1 cellular context compared by ENCODE assay signal in the genomic region with DNA sequence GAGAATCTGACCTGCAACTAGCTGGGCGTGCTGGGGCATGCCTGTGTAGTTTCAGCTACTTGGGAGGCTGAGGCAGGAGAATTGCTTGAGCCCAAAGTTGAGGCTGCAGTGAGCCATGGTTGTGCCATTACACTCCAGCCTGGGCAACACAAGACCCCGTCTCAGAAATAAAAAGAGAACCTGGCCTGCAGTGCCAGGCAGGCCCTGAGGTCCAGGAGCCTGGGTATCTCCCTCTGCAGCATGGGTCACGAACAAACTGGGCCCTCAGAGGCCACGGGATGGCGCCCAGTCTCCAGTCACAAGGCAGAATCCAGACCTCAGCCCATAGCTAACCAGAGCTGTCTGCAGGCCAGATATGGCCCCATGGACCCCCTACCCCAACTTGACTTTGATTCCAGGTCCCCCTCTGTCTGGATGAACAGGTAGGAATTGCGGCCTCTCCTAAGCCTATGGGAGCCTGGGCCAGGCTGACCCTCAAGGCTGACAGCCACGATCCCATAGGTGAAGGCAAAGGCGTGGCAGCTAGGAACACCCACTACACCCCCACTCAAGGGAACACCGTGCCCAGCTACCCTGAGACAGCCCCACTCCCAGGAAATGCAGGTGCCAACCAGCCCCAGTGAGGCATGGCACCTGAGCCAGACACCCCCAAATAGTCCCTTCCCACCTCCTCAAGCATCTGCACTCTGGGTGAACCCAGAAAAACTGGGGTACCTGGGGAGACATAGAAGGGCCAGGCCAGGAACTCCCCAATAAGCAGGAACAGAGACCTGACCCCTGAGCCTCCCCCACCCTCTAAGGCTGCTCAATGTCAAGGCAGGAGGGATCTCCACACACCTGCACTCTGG.
TF ChIP-seq lines count a peak whose summit lies in the region.

No MANE protein-coding gene starts in this region.

TF ChIP-seq in HepG2, 621 proteins besides CTCF, POLR2A, EP300 and RAD21 (continued from another document):
- TF ChIP-seq TCF12 (IDR thresholded peaks at IDR 0.05) (no peak), TCF12 (CRISPR knock-in tag; IDR thresholded peaks at IDR 0.05) (no peak), REPIN1 (CRISPR knock-in tag; IDR thresholded peaks at IDR 0.05; ENCODE audit: borderline replicate concordance, low read depth) (no peak), ZKSCAN8 (CRISPR knock-in tag; IDR thresholded peaks at IDR 0.05; ENCODE audit: borderline replicate concordance) (peak; percentile 30; the same call in 1 of the 2 replicates), MED1 (CRISPR knock-in tag; IDR thresholded peaks at IDR 0.05) (peak; percentile 72; the same call in 1 of the 2 replicates), ZNF296 (CRISPR knock-in tag; conservative IDR thresholded peaks at IDR 0.05) (0 out of 2 replicates have a peak, but pooled peaks have one; percentile 31), MIER2 (CRISPR knock-in tag; IDR thresholded peaks at IDR 0.05) (0 out of 2 replicates have a peak, but pooled peaks have one; percentile 7), ZNF558 (CRISPR knock-in tag; IDR thresholded peaks at IDR 0.05; ENCODE audit: borderline replicate concordance) (no peak), NFIB (CRISPR knock-in tag; IDR thresholded peaks at IDR 0.05; ENCODE audit: borderline replicate concordance) (no peak), ZNF34 (CRISPR knock-in tag; IDR thresholded peaks at IDR 0.05; ENCODE audit: borderline replicate concordance) (no peak), ZNF563 (CRISPR knock-in tag; IDR thresholded peaks at IDR 0.05) (no peak), HNRNPL (IDR thresholded peaks at IDR 0.05; ENCODE audit: low read depth, low read length) (peak; percentile 75; the same call in 1 of the 2 replicates), ZNF264 (CRISPR knock-in tag; IDR thresholded peaks at IDR 0.05) (no peak), NPAS2 (CRISPR knock-in tag; IDR thresholded peaks at IDR 0.05; ENCODE audit: borderline replicate concordance) (no peak), ZNF510 (CRISPR knock-in tag; IDR thresholded peaks at IDR 0.05; ENCODE audit: low read depth) (no peak), ZC3H4 (CRISPR knock-in tag; IDR thresholded peaks at IDR 0.05; ENCODE audit: borderline replicate concordance) (no peak), ZNF350 (CRISPR knock-in tag; IDR thresholded peaks at IDR 0.05; ENCODE audit: borderline replicate concordance, low read depth) (no peak), SAFB2 (CRISPR knock-in tag; IDR thresholded peaks at IDR 0.05; ENCODE audit: borderline replicate concordance, low read depth) (0 out of 2 replicates have a peak, but pooled peaks have one; percentile 25), ZNF616 (CRISPR knock-in tag; IDR thresholded peaks at IDR 0.05; ENCODE audit: low read depth) (no peak), ATF7-NPFF (CRISPR knock-in tag; IDR thresholded peaks at IDR 0.05; ENCODE audit: low read depth) (peak; percentile 54), ZFY (CRISPR knock-in tag; IDR thresholded peaks at IDR 0.05) (peak; percentile 34; the same call in 1 of the 2 replicates), RFX1 (IDR thresholded peaks at IDR 0.05) (no peak), RBM22 (optimal IDR thresholded peaks at IDR 0.05; ENCODE audit: low read length) (peak; percentile 96), NFE2L2 (IDR thresholded peaks at IDR 0.05; ENCODE audit: low read length) (no peak), HDAC2 (CRISPR knock-in tag; IDR thresholded peaks at IDR 0.05) (no peak), KDM2A (CRISPR knock-in tag; IDR thresholded peaks at IDR 0.05; ENCODE audit: borderline replicate concordance, low read depth) (peak; percentile 71), ZNF629 (CRISPR knock-in tag; conservative IDR thresholded peaks at IDR 0.05) (peak; percentile 37; the same call in 1 of the 2 replicates), ZFP36L2 (CRISPR knock-in tag; IDR thresholded peaks at IDR 0.05) (no peak), ZNF792 (CRISPR knock-in tag; IDR thresholded peaks at IDR 0.05) (no peak; the same call in 1 of the 2 replicates), CCDC6 (CRISPR knock-in tag; IDR thresholded peaks at IDR 0.05) (no peak), ZNF224 (CRISPR knock-in tag; IDR thresholded peaks at IDR 0.05) (peak; percentile 40; the same call in 1 of the 2 replicates), RBFOX2 (IDR thresholded peaks at IDR 0.05; ENCODE audit: low read depth, low read length) (peak; percentile 78), PHF21A (CRISPR knock-in tag; IDR thresholded peaks at IDR 0.05) (peak; percentile 46; the same call in 1 of the 2 replicates), DNMT3B (CRISPR knock-in tag; conservative IDR thresholded peaks at IDR 0.05) (no peak), RFXAP (CRISPR knock-in tag; IDR thresholded peaks at IDR 0.05; ENCODE audit: borderline replicate concordance) (0 out of 2 replicates have a peak, but pooled peaks have one; percentile 44)
- TF ChIP-seq, protein P1, sequence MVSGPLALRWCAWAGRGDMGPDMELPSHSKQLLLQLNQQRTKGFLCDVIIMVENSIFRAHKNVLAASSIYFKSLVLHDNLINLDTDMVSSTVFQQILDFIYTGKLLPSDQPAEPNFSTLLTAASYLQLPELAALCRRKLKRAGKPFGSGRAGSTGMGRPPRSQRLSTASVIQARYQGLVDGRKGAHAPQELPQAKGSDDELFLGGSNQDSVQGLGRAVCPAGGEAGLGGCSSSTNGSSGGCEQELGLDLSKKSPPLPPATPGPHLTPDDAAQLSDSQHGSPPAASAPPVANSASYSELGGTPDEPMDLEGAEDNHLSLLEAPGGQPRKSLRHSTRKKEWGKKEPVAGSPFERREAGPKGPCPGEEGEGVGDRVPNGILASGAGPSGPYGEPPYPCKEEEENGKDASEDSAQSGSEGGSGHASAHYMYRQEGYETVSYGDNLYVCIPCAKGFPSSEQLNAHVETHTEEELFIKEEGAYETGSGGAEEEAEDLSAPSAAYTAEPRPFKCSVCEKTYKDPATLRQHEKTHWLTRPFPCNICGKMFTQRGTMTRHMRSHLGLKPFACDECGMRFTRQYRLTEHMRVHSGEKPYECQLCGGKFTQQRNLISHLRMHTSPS (CRISPR knock-in tag; IDR thresholded peaks at IDR 0.05; ENCODE audit: low read depth) = peak; percentile 45
- TF ChIP-seq, protein P2, sequence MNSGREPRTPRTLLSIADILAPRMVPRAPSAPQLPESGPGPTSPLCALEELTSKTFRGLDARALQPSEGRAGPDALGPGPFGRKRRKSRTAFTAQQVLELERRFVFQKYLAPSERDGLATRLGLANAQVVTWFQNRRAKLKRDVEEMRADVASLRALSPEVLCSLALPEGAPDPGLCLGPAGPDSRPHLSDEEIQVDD (CRISPR knock-in tag; IDR thresholded peaks at IDR 0.05; ENCODE audit: borderline replicate concordance) = no peak
- TF ChIP-seq, protein P3, sequence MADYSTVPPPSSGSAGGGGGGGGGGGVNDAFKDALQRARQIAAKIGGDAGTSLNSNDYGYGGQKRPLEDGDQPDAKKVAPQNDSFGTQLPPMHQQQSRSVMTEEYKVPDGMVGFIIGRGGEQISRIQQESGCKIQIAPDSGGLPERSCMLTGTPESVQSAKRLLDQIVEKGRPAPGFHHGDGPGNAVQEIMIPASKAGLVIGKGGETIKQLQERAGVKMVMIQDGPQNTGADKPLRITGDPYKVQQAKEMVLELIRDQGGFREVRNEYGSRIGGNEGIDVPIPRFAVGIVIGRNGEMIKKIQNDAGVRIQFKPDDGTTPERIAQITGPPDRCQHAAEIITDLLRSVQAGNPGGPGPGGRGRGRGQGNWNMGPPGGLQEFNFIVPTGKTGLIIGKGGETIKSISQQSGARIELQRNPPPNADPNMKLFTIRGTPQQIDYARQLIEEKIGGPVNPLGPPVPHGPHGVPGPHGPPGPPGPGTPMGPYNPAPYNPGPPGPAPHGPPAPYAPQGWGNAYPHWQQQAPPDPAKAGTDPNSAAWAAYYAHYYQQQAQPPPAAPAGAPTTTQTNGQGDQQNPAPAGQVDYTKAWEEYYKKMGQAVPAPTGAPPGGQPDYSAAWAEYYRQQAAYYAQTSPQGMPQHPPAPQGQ (CRISPR knock-in tag; IDR thresholded peaks at IDR 0.05; ENCODE audit: borderline replicate concordance) = no peak
- TF ChIP-seq, protein P4, sequence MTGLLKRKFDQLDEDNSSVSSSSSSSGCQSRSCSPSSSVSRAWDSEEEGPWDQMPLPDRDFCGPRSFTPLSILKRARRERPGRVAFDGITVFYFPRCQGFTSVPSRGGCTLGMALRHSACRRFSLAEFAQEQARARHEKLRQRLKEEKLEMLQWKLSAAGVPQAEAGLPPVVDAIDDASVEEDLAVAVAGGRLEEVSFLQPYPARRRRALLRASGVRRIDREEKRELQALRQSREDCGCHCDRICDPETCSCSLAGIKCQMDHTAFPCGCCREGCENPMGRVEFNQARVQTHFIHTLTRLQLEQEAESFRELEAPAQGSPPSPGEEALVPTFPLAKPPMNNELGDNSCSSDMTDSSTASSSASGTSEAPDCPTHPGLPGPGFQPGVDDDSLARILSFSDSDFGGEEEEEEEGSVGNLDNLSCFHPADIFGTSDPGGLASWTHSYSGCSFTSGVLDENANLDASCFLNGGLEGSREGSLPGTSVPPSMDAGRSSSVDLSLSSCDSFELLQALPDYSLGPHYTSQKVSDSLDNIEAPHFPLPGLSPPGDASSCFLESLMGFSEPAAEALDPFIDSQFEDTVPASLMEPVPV (CRISPR knock-in tag; IDR thresholded peaks at IDR 0.05) = no peak
- TF ChIP-seq, protein P5, sequence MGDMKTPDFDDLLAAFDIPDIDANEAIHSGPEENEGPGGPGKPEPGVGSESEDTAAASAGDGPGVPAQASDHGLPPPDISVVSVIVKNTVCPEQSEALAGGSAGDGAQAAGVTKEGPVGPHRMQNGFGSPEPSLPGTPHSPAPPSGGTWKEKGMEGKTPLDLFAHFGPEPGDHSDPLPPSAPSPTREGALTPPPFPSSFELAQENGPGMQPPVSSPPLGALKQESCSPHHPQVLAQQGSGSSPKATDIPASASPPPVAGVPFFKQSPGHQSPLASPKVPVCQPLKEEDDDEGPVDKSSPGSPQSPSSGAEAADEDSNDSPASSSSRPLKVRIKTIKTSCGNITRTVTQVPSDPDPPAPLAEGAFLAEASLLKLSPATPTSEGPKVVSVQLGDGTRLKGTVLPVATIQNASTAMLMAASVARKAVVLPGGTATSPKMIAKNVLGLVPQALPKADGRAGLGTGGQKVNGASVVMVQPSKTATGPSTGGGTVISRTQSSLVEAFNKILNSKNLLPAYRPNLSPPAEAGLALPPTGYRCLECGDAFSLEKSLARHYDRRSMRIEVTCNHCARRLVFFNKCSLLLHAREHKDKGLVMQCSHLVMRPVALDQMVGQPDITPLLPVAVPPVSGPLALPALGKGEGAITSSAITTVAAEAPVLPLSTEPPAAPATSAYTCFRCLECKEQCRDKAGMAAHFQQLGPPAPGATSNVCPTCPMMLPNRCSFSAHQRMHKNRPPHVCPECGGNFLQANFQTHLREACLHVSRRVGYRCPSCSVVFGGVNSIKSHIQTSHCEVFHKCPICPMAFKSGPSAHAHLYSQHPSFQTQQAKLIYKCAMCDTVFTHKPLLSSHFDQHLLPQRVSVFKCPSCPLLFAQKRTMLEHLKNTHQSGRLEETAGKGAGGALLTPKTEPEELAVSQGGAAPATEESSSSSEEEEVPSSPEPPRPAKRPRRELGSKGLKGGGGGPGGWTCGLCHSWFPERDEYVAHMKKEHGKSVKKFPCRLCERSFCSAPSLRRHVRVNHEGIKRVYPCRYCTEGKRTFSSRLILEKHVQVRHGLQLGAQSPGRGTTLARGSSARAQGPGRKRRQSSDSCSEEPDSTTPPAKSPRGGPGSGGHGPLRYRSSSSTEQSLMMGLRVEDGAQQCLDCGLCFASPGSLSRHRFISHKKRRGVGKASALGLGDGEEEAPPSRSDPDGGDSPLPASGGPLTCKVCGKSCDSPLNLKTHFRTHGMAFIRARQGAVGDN (CRISPR knock-in tag; IDR thresholded peaks at IDR 0.05) = peak; percentile 82
- TF ChIP-seq, protein P6, sequence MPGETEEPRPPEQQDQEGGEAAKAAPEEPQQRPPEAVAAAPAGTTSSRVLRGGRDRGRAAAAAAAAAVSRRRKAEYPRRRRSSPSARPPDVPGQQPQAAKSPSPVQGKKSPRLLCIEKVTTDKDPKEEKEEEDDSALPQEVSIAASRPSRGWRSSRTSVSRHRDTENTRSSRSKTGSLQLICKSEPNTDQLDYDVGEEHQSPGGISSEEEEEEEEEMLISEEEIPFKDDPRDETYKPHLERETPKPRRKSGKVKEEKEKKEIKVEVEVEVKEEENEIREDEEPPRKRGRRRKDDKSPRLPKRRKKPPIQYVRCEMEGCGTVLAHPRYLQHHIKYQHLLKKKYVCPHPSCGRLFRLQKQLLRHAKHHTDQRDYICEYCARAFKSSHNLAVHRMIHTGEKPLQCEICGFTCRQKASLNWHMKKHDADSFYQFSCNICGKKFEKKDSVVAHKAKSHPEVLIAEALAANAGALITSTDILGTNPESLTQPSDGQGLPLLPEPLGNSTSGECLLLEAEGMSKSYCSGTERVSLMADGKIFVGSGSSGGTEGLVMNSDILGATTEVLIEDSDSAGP (CRISPR knock-in tag; IDR thresholded peaks at IDR 0.05; ENCODE audit: borderline replicate concordance) = peak; percentile 73; the same call in 1 of the 2 replicates
- TF ChIP-seq, protein P7, sequence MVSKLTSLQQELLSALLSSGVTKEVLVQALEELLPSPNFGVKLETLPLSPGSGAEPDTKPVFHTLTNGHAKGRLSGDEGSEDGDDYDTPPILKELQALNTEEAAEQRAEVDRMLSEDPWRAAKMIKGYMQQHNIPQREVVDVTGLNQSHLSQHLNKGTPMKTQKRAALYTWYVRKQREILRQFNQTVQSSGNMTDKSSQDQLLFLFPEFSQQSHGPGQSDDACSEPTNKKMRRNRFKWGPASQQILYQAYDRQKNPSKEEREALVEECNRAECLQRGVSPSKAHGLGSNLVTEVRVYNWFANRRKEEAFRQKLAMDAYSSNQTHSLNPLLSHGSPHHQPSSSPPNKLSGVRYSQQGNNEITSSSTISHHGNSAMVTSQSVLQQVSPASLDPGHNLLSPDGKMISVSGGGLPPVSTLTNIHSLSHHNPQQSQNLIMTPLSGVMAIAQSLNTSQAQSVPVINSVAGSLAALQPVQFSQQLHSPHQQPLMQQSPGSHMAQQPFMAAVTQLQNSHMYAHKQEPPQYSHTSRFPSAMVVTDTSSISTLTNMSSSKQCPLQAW (CRISPR knock-in tag; IDR thresholded peaks at IDR 0.05) = peak; percentile 64; the same call in 1 of the 2 replicates
